In genomic region chr2:233501198-233502076, GRCh38 we compare ENCODE assay signal across 14 cellular contexts.
A peak's percentile ranks its signal among the peaks of the same experiment; 100 is the strongest.
DNase-seq lines count a peak whose midpoint lies in the region; ATAC-seq, FAIRE-seq and TF ChIP-seq lines count a peak whose summit lies in the region.
"Had no signal": no experiment of that assay in that cellular context is flagged by ENCODE, and none has a peak within 500 bp of the region (broad histone marks: within the 10 kb centered on the region; RNA-seq: fewer than 3 reads in every experiment).

No MANE protein-coding gene starts in this region.

- peak overlapping the region in 1 of 2 donors; percentile 0 for H3K4me3 Mint-ChIP-seq in activated T-cell treated with anti-CD3 and anti-CD28 coated beads, Interleukin-2, amount 50 U/mL, for 72 hours
- no peak overlapping the region for H3K4me3 Mint-ChIP-seq in activated T-cell treated with anti-CD3 and anti-CD28 coated beads, Interleukin-2, amount 50 U/mL, for 24 hours
- H3K4me3 Mint-ChIP-seq: neural crest cell; stimulated activated naive CD8-positive, alpha-beta T cell treated with anti-CD3 and anti-CD28 coated beads, Interleukin-15, Interleukin-2, amounts not matched to agents 100 ng/mL and 50 ng/mL, for 24 hours had no signal

- no peak for FAIRE-seq in bronchial epithelial cell (lab: Jason Lieb, UNC)
- FAIRE-seq: HepG2 had no signal

- H3K4me3 ChIP-seq in bronchial epithelial cell (ENCODE audit: low read depth, low read length) = no peak overlapping the region

- peaks cover 25% of the 10 kb centered on the region for H3K4me1 Mint-ChIP-seq in activated T-cell treated with anti-CD3 and anti-CD28 coated beads, Interleukin-2, amount 50 U/mL, for 72 hours (ENCODE audit: low read depth)
- peaks cover 13% of the 10 kb centered on the region for H3K4me1 Mint-ChIP-seq in activated T-cell treated with anti-CD3 and anti-CD28 coated beads, Interleukin-2, amount 50 U/mL, for 24 hours (ENCODE audit: low read depth)
- H3K4me1 Mint-ChIP-seq: neural crest cell had no signal

- no peaks in the 10 kb centered on the region for H3K27me3 Mint-ChIP-seq in activated T-cell treated with anti-CD3 and anti-CD28 coated beads, Interleukin-2, amount 50 U/mL, for 72 hours (ENCODE audit: low read depth)
- H3K27me3 Mint-ChIP-seq in activated T-cell treated with anti-CD3 and anti-CD28 coated beads, Interleukin-2, amount 50 U/mL, for 24 hours = no peaks in the 10 kb centered on the region
- H3K27me3 Mint-ChIP-seq: stimulated activated naive CD8-positive, alpha-beta T cell treated with anti-CD3 and anti-CD28 coated beads, Interleukin-15, Interleukin-2, amounts not matched to agents 100 ng/mL and 50 ng/mL, for 24 hours had no signal

- ATAC-seq in activated T-cell treated with anti-CD3 and anti-CD28 coated beads, Interleukin-2, amount 50 U/mL, for 72 hours (replicated peaks in 1 of 2) = peak; percentile 97
- ATAC-seq in HG03108 (IDR thresholded peaks at IDR 0.05; ENCODE audit: unreplicated experiment) = peak; percentile 57
- peak; percentile 83 for ATAC-seq in stimulated activated naive CD8-positive, alpha-beta T cell treated with anti-CD3 and anti-CD28 coated beads, Interleukin-15, Interleukin-2, amounts not matched to agents 100 U/mL and 50 U/mL, for 24 hours
- ATAC-seq: HepG2, Panc1 had no signal

- TF ChIP-seq CTCF in bronchial epithelial cell (IDR thresholded peaks at IDR 0.05; ENCODE audit: insufficient read depth, low read length, severe bottlenecking) = no peak

- H3K27me3 ChIP-seq in bronchial epithelial cell (ENCODE audit: control insufficient read depth, insufficient read depth, low read length) = no peaks in the 10 kb centered on the region

- peaks cover 17 to 19% of the 10 kb centered on the region in 2 donors for H3K9me3 Mint-ChIP-seq in activated T-cell treated with anti-CD3 and anti-CD28 coated beads, Interleukin-2, amount 50 U/mL, for 72 hours
- peaks cover 28% of the 10 kb centered on the region for H3K9me3 Mint-ChIP-seq in activated T-cell treated with anti-CD3 and anti-CD28 coated beads, Interleukin-2, amount 50 U/mL, for 24 hours

- peaks cover 3% of the 10 kb centered on the region for H3K36me3 ChIP-seq in bronchial epithelial cell (ENCODE audit: control insufficient read depth, insufficient read depth, low read length)

- H3K36me3 Mint-ChIP-seq in activated T-cell treated with anti-CD3 and anti-CD28 coated beads, Interleukin-2, amount 50 U/mL, for 72 hours (ENCODE audit: insufficient read depth in 2 of 2) = peaks cover 22 to 33% of the 10 kb centered on the region in 2 donors
- H3K36me3 Mint-ChIP-seq in activated T-cell treated with anti-CD3 and anti-CD28 coated beads, Interleukin-2, amount 50 U/mL, for 24 hours (ENCODE audit: low read depth) = peaks cover 76% of the 10 kb centered on the region

- no peak for DNase-seq in activated T-cell treated with anti-CD3 and anti-CD28 coated beads, Interleukin-2, amount 50 U/mL, for 72 hours
- DNase-seq in activated T-cell treated with anti-CD3 and anti-CD28 coated beads, Interleukin-2, amount 50 U/mL, for 24 hours = no peak
- peak; percentile 31 for DNase-seq in bronchial epithelial cell (ENCODE audit: low read depth)
- no peak for DNase-seq in stimulated activated naive CD8-positive, alpha-beta T cell treated with anti-CD3 and anti-CD28 coated beads, Interleukin-15, Interleukin-2, amounts not matched to agents 100 U/mL and 50 U/mL, for 24 hours
- DNase-seq in activated T-cell treated with anti-CD3 and anti-CD28 coated beads, Interleukin-2, amount 50 U/mL, for 48 hours = no peak
- no peak for DNase-seq in SW 1271 (lab: John Stamatoyannopoulos, UW)
- no peak for DNase-seq in middle frontal gyrus (ENCODE audit: extremely low spot score, low spot score)
- DNase-seq: activated naive CD4-positive, alpha-beta T cell treated with Interleukin-2 at 50 U/mL for 16 hours; GDM1 had no signal

- H3K27ac Mint-ChIP-seq in activated T-cell treated with anti-CD3 and anti-CD28 coated beads, Interleukin-2, amount 50 U/mL, for 72 hours = no peak overlapping the region
- no peak overlapping the region for H3K27ac Mint-ChIP-seq in activated T-cell treated with anti-CD3 and anti-CD28 coated beads, Interleukin-2, amount 50 U/mL, for 24 hours
- H3K27ac Mint-ChIP-seq: stimulated activated naive CD8-positive, alpha-beta T cell treated with anti-CD3 and anti-CD28 coated beads, Interleukin-15, Interleukin-2, amounts not matched to agents 100 ng/mL and 50 ng/mL, for 24 hours had no signal
